ENCODE assay signal across 1 cellular context in the genomic region with DNA sequence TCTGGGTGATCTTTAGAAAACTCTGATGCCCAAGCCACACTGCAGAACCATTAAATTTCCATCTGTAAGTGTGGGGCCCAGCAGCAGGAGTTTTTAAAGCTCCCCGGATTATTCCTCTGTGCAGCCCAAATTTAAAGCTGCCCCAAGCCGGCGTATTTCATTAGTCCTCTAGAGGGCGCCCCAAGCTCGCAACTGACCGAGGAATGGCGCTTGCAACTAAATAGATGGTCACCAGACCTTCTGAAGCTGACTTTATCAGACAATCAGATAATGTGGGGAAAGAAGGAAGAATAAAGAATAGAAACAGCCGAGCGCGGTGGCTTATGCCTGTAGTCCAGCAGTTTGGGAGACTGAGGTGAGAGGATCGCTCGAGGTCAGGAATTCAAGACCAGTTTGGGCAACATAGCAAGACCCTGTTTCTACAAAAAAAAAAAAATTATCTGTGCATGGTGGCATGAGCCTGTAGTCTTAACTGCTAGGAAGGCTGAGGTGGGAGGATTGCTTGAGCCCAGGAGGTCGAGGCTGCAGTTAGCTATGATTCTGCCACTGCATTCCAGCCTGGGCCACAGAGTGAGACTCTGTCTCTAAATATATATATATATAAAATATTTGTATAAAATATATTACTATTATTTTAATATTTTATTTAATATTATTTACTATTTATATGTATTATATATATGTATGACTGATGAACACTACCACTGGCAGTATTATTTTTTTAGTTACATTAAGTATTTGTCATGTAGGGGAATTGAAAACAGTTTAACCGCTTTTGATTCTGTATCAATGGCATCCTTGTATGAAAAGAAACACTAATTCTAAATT.
TF ChIP-seq lines count a peak whose summit lies in the region.

No MANE protein-coding gene starts in this region.

TF ChIP-seq in GM12878, 131 proteins besides CTCF, POLR2A, EP300 and RAD21 (continued from another document):
- TF ChIP-seq, protein P1, sequence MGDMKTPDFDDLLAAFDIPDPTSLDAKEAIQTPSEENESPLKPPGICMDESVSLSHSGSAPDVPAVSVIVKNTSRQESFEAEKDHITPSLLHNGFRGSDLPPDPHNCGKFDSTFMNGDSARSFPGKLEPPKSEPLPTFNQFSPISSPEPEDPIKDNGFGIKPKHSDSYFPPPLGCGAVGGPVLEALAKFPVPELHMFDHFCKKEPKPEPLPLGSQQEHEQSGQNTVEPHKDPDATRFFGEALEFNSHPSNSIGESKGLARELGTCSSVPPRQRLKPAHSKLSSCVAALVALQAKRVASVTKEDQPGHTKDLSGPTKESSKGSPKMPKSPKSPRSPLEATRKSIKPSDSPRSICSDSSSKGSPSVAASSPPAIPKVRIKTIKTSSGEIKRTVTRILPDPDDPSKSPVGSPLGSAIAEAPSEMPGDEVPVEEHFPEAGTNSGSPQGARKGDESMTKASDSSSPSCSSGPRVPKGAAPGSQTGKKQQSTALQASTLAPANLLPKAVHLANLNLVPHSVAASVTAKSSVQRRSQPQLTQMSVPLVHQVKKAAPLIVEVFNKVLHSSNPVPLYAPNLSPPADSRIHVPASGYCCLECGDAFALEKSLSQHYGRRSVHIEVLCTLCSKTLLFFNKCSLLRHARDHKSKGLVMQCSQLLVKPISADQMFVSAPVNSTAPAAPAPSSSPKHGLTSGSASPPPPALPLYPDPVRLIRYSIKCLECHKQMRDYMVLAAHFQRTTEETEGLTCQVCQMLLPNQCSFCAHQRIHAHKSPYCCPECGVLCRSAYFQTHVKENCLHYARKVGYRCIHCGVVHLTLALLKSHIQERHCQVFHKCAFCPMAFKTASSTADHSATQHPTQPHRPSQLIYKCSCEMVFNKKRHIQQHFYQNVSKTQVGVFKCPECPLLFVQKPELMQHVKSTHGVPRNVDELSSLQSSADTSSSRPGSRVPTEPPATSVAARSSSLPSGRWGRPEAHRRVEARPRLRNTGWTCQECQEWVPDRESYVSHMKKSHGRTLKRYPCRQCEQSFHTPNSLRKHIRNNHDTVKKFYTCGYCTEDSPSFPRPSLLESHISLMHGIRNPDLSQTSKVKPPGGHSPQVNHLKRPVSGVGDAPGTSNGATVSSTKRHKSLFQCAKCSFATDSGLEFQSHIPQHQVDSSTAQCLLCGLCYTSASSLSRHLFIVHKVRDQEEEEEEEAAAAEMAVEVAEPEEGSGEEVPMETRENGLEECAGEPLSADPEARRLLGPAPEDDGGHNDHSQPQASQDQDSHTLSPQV (IDR thresholded peaks at IDR 0.05), result no peak
- TF ChIP-seq, protein P2, sequence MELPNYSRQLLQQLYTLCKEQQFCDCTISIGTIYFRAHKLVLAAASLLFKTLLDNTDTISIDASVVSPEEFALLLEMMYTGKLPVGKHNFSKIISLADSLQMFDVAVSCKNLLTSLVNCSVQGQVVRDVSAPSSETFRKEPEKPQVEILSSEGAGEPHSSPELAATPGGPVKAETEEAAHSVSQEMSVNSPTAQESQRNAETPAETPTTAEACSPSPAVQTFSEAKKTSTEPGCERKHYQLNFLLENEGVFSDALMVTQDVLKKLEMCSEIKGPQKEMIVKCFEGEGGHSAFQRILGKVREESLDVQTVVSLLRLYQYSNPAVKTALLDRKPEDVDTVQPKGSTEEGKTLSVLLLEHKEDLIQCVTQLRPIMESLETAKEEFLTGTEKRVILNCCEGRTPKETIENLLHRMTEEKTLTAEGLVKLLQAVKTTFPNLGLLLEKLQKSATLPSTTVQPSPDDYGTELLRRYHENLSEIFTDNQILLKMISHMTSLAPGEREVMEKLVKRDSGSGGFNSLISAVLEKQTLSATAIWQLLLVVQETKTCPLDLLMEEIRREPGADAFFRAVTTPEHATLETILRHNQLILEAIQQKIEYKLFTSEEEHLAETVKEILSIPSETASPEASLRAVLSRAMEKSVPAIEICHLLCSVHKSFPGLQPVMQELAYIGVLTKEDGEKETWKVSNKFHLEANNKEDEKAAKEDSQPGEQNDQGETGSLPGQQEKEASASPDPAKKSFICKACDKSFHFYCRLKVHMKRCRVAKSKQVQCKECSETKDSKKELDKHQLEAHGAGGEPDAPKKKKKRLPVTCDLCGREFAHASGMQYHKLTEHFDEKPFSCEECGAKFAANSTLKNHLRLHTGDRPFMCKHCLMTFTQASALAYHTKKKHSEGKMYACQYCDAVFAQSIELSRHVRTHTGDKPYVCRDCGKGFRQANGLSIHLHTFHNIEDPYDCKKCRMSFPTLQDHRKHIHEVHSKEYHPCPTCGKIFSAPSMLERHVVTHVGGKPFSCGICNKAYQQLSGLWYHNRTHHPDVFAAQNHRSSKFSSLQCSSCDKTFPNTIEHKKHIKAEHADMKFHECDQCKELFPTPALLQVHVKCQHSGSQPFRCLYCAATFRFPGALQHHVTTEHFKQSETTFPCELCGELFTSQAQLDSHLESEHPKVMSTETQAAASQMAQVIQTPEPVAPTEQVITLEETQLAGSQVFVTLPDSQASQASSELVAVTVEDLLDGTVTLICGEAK (IDR thresholded peaks at IDR 0.05; ENCODE audit: borderline replicate concordance), result no peak
- TF ChIP-seq ATF7 (IDR thresholded peaks at IDR 0.05; ENCODE audit: low read depth) (no peak), MYC (IDR thresholded peaks at IDR 0.05; ENCODE audit: insufficient read depth, insufficient read length, insufficient replicate concordance, low read length, severe bottlenecking) (no peak), YY1 (IDR thresholded peaks at IDR 0.05; ENCODE audit: low read depth, low read length) (peak; percentile 76), SMC3 (IDR thresholded peaks at IDR 0.05; ENCODE audit: borderline replicate concordance, low read length) (peak; percentile 44; the same call in 1 of the 2 replicates), SUZ12 (IDR thresholded peaks at IDR 0.05; ENCODE audit: unreplicated experiment) (no peak), MEF2A (IDR thresholded peaks at IDR 0.05; ENCODE audit: insufficient read depth, low read depth, low read length) (no peak), WRNIP1 (IDR thresholded peaks at IDR 0.05; ENCODE audit: borderline replicate concordance, low read depth, low read length) (no peak), JUND (IDR thresholded peaks at IDR 0.05; ENCODE audit: low read depth, low read length) (no peak), GABPA (IDR thresholded peaks at IDR 0.05; ENCODE audit: low read depth) (no peak), HDGF (IDR thresholded peaks at IDR 0.05) (no peak), HDAC6 (IDR thresholded peaks at IDR 0.05; ENCODE audit: unreplicated experiment) (no peak), CBX3 (IDR thresholded peaks at IDR 0.05; ENCODE audit: borderline replicate concordance, low read depth) (no peak)
- TF ChIP-seq, protein P3, sequence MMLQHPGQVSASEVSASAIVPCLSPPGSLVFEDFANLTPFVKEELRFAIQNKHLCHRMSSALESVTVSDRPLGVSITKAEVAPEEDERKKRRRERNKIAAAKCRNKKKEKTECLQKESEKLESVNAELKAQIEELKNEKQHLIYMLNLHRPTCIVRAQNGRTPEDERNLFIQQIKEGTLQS (IDR thresholded peaks at IDR 0.05; ENCODE audit: borderline replicate concordance, extremely low read depth, low read depth, low read length), result no peak
- TF ChIP-seq, protein P4, sequence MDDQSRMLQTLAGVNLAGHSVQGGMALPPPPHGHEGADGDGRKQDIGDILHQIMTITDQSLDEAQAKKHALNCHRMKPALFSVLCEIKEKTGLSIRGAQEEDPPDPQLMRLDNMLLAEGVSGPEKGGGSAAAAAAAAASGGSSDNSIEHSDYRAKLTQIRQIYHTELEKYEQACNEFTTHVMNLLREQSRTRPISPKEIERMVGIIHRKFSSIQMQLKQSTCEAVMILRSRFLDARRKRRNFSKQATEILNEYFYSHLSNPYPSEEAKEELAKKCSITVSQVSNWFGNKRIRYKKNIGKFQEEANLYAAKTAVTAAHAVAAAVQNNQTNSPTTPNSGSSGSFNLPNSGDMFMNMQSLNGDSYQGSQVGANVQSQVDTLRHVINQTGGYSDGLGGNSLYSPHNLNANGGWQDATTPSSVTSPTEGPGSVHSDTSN (IDR thresholded peaks at IDR 0.05; ENCODE audit: insufficient replicate concordance, low read depth, low read length), result no peak
